Comparison of ENCODE assay signal across 8 cellular contexts in genomic region chr17:35345445-35345925, GRCh38. TPM values are rescaled to one million over a fixed set of nuclear protein-coding genes. Genes with fewer than 3 reads are reported as not detected.
DNase-seq lines count a peak whose midpoint lies in the region; ATAC-seq and TF ChIP-seq lines count a peak whose summit lies in the region.

No MANE protein-coding gene starts in this region.

- no peaks in the 10 kb centered on the region for H3K27me3 ChIP-seq in right cardiac atrium (ENCODE audit: control insufficient read depth, insufficient read depth)
- H3K27me3 ChIP-seq in WERI-Rb-1 (ENCODE audit: insufficient read depth, low read depth, severe bottlenecking) = peaks cover 72% of the 10 kb centered on the region

- peak overlapping the region; percentile 51 for H3K27ac ChIP-seq in right cardiac atrium (ENCODE audit: low read length)
- no peak overlapping the region for H3K27ac ChIP-seq in WERI-Rb-1

- peaks cover 26% of the 10 kb centered on the region for H3K4me1 Mint-ChIP-seq in activated T-helper 17 cell treated with anti-CD3 and anti-CD28 coated beads, Interleukin-2, amount 50 U/mL, for 72 hours

- H3K9me3 ChIP-seq in right cardiac atrium (ENCODE audit: control insufficient read depth, low read length) = no peaks in the 10 kb centered on the region
- H3K9me3 ChIP-seq in WERI-Rb-1 (ENCODE audit: severe bottlenecking) = no peaks in the 10 kb centered on the region

- 24% methylated on average over 25 of the region's 25 CpGs for WGBS in right cardiac atrium

- H3K9me3 Mint-ChIP-seq in activated T-helper 17 cell treated with anti-CD3 and anti-CD28 coated beads, Interleukin-2, amount 50 U/mL, for 72 hours = peaks cover 3% of the 10 kb centered on the region

- H3K4me3 Mint-ChIP-seq in activated T-helper 17 cell treated with anti-CD3 and anti-CD28 coated beads, Interleukin-2, amount 50 U/mL, for 72 hours = peak overlapping the region; percentile 93

- H3K27me3 Mint-ChIP-seq in activated T-helper 17 cell treated with anti-CD3 and anti-CD28 coated beads, Interleukin-2, amount 50 U/mL, for 72 hours = no peaks in the 10 kb centered on the region

- intact Hi-C loops in right cardiac atrium (cut with DNase I) (no loop called here), sciatic nerve (cut with DNase I) (no loop called here)

- H3K27ac Mint-ChIP-seq in activated T-helper 17 cell treated with anti-CD3 and anti-CD28 coated beads, Interleukin-2, amount 50 U/mL, for 72 hours = peak overlapping the region; percentile 84

- no peaks in the 10 kb centered on the region for H3K36me3 ChIP-seq in WERI-Rb-1

- H3K4me3 ChIP-seq in right cardiac atrium (ENCODE audit: low read length) (peak overlapping the region; percentile 34), WERI-Rb-1 (ENCODE audit: low read depth, low read length) (no peak overlapping the region)

- peaks cover 2% of the 10 kb centered on the region for H3K4me1 ChIP-seq in right cardiac atrium (ENCODE audit: control insufficient read depth, insufficient read depth, low read length)

- TF ChIP-seq CTCF in WERI-Rb-1 (IDR thresholded peaks at IDR 0.05; ENCODE audit: low read depth, low read length) = no peak

- no peak for ATAC-seq in activated T-helper 17 cell treated with anti-CD3 and anti-CD28 coated beads, Interleukin-2, amount 50 U/mL, for 72 hours (replicated peaks)
- ATAC-seq in right cardiac atrium (peak in 1 of 2 donors; percentile 5), sciatic nerve (peak; percentile 14), GM19463 (IDR thresholded peaks at IDR 0.05; ENCODE audit: unreplicated experiment) (no peak)

- H3K36me3 Mint-ChIP-seq in activated T-helper 17 cell treated with anti-CD3 and anti-CD28 coated beads, Interleukin-2, amount 50 U/mL, for 72 hours (ENCODE audit: low read depth) = peaks cover 11% of the 10 kb centered on the region

- DNase-seq in D341Med (ENCODE audit: low spot score) = peak; percentile 50
- DNase-seq in right cardiac atrium = peak in 2 of 3 donors; percentile 52 to 62
- DNase-seq in sciatic nerve (ENCODE audit: low spot score) = no peak
- no peak for DNase-seq in activated effector memory CD4-positive, alpha-beta T cell treated with anti-CD3 and anti-CD28 coated beads, Interleukin-2, amount 50 U/mL, for 16 hours
- DNase-seq in WERI-Rb-1 = no peak
- DNase-seq in HPDE6-E6E7 (ENCODE audit: extremely low spot score) = no peak

RNA-seq across cellular contexts. Expression of gene SLFN11, which starts 27.9 kb away (rescaled TPM):
- 100 to 1,000 TPM in 1 of 2 donors, 10 to 100 TPM in 1; 77.5 to 112 TPM for total RNA-seq in activated T-helper 17 cell treated with anti-CD3 and anti-CD28 coated beads, Interleukin-2, amount 50 U/mL, for 72 hours
- total RNA-seq in right cardiac atrium (10 to 100 TPM; 12.0 to 21.5 (median 19.0) TPM), sciatic nerve (107 TPM)
- 9.2 TPM for polyA plus RNA-seq in right cardiac atrium

Comparison
In these comparisons a context has a peak if more than half of its experiments do, and no peak if none do; other contexts are left out.
1. DNase-seq: peak in D341Med (single experiment) and right cardiac atrium (2 of 3); none in sciatic nerve (single experiment), activated effector memory CD4-positive, alpha-beta T cell treated with anti-CD3 and anti-CD28 coated beads, Interleukin-2, amount 50 U/mL, for 16 hours (single experiment), WERI-Rb-1 (single experiment) and HPDE6-E6E7 (single experiment).